Comparison of ENCODE assay signal across 9 cellular contexts in the genomic region with DNA sequence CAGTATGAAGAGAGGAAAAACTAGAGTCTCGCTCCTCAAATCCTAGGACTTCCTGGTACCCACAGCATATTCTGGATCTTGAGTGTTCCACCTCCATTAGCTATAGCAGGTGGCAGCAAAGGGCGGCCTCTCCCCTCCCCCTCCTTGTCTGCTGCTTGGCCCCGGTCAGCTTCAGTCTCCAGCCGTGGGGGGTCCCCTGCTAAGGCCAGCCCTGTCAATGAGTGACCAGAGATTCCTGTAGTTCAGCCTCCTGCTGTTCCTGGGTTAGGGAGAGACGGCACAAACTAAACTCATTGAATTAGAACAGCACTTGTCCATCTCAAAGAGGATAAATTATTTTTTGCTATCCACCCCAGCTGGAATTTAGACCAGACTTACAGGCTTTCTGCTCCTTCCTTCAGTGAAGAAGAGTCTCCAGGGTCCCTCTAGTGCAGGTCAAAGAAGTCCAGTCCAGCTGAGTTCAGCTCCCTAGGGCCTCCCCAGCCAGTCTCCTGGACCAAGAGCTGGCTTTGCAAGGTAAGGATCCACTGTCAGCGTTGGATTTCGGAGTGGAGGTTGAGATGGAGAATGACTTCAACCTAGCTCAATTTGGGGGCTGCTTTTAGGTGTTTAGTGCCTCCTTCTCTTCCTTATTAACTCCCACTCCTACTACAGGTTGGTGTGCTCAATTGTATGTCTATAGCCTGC. TPM values are rescaled to one million over a fixed set of nuclear protein-coding genes. Genes with fewer than 3 reads are reported as not detected.
DNase-seq lines count a peak whose midpoint lies in the region; ATAC-seq and FAIRE-seq lines count a peak whose summit lies in the region.
"Had no signal": no experiment of that assay in that cellular context is flagged by ENCODE, and none has a peak within 500 bp of the region (broad histone marks: within the 10 kb centered on the region; RNA-seq: fewer than 3 reads in every experiment).

No MANE protein-coding gene starts in this region.

- no peak for DNase-seq in CD4-positive, CD25-positive, alpha-beta regulatory T cell
- DNase-seq in left ventricle myocardium superior, result no peak
- peak; percentile 49 for DNase-seq in putamen (ENCODE audit: low spot score)
- DNase-seq in urothelium cell line (ENCODE audit: low spot score), result no peak
- DNase-seq in activated gamma-delta T cell (lab: John Stamatoyannopoulos, UW), result no peak
- DNase-seq: NK-92 treated with Interleukin-12 subunit alpha and Interleukin-12 subunit beta, amount 100 ng/mL, for 24 hours had no signal

- H3K27ac ChIP-seq in CD4-positive, CD25-positive, alpha-beta regulatory T cell (ENCODE audit: insufficient read depth, low read length, poor library complexity, severe bottlenecking), result peak overlapping the region; percentile 23

- H3K4me3 Mint-ChIP-seq in CD4-positive, CD25-positive, alpha-beta regulatory T cell, result peak overlapping the region; percentile 63 to 79 (median 73)
- H3K4me3 Mint-ChIP-seq in activated T-helper 17 cell treated with anti-CD3 and anti-CD28 coated beads, Interleukin-2, amount 50 U/mL, for 72 hours, result peak overlapping the region; percentile 90

- peaks cover 39% of the 10 kb centered on the region for H3K4me1 ChIP-seq in CD4-positive, CD25-positive, alpha-beta regulatory T cell (ENCODE audit: control insufficient read depth, insufficient read depth, low read length, poor library complexity, severe bottlenecking)

- intact Hi-C loops in left ventricle myocardium superior (cut with micrococcal nuclease), result no loop called here

- no peak for ATAC-seq in CD4-positive, CD25-positive, alpha-beta regulatory T cell (ENCODE audit: low read depth in 2 of 2)
- ATAC-seq in activated T-helper 17 cell treated with anti-CD3 and anti-CD28 coated beads, Interleukin-2, amount 50 U/mL, for 72 hours (replicated peaks), result no peak
- peak; percentile 2 for ATAC-seq in left ventricle myocardium superior
- no peak for ATAC-seq in HG03442 (IDR thresholded peaks at IDR 0.05; ENCODE audit: unreplicated experiment)
- no peak for ATAC-seq in GM19035 (IDR thresholded peaks at IDR 0.05; ENCODE audit: unreplicated experiment)

- no peaks in the 10 kb centered on the region for H3K9me3 ChIP-seq in CD4-positive, CD25-positive, alpha-beta regulatory T cell (ENCODE audit: control insufficient read depth in 2 of 2, low read length in 2 of 2)

- H3K36me3 Mint-ChIP-seq in CD4-positive, CD25-positive, alpha-beta regulatory T cell, result peaks cover 13% of the 10 kb centered on the region
- peaks cover 19% of the 10 kb centered on the region for H3K36me3 Mint-ChIP-seq in activated T-helper 17 cell treated with anti-CD3 and anti-CD28 coated beads, Interleukin-2, amount 50 U/mL, for 72 hours (ENCODE audit: low read depth)

- H3K4me3 ChIP-seq in CD4-positive, CD25-positive, alpha-beta regulatory T cell (ENCODE audit: low read depth, low read length), result no peak overlapping the region

- H3K4me1 Mint-ChIP-seq in CD4-positive, CD25-positive, alpha-beta regulatory T cell, result peaks cover 0 to 28% (median 12%) of the 10 kb centered on the region in 4 donors
- H3K4me1 Mint-ChIP-seq in activated T-helper 17 cell treated with anti-CD3 and anti-CD28 coated beads, Interleukin-2, amount 50 U/mL, for 72 hours, result peaks cover 20% of the 10 kb centered on the region

- H3K27me3 Mint-ChIP-seq in CD4-positive, CD25-positive, alpha-beta regulatory T cell, result peaks cover 22% of the 10 kb centered on the region
- H3K27me3 Mint-ChIP-seq in activated T-helper 17 cell treated with anti-CD3 and anti-CD28 coated beads, Interleukin-2, amount 50 U/mL, for 72 hours, result peaks cover 13% of the 10 kb centered on the region

- peaks cover 15% of the 10 kb centered on the region for H3K36me3 ChIP-seq in CD4-positive, CD25-positive, alpha-beta regulatory T cell (ENCODE audit: control insufficient read depth, insufficient read depth, low read length)

- peak overlapping the region in 2 of 3 donors; percentile 52 to 75 for H3K27ac Mint-ChIP-seq in CD4-positive, CD25-positive, alpha-beta regulatory T cell
- no peak overlapping the region for H3K27ac Mint-ChIP-seq in activated T-helper 17 cell treated with anti-CD3 and anti-CD28 coated beads, Interleukin-2, amount 50 U/mL, for 72 hours

- FAIRE-seq in urothelium cell line (lab: Jason Lieb, UNC), result no peak

- peaks cover 0 to 1% (median 0%) of the 10 kb centered on the region in 7 donors for H3K9me3 Mint-ChIP-seq in CD4-positive, CD25-positive, alpha-beta regulatory T cell
- no peaks in the 10 kb centered on the region for H3K9me3 Mint-ChIP-seq in activated T-helper 17 cell treated with anti-CD3 and anti-CD28 coated beads, Interleukin-2, amount 50 U/mL, for 72 hours

- no peaks in the 10 kb centered on the region for H3K27me3 ChIP-seq in CD4-positive, CD25-positive, alpha-beta regulatory T cell (ENCODE audit: control insufficient read depth, insufficient read depth, low read length)

RNA-seq across cellular contexts. Expression of gene PHLDB1, which starts 1.1 kb away (rescaled TPM):
- total RNA-seq in CD4-positive, CD25-positive, alpha-beta regulatory T cell, result 1.2 TPM
- under 1 TPM in 3 of 4 donors, not detected in 1; 0.16 to 0.70 (median 0.41) TPM for polyA plus RNA-seq in CD4-positive, CD25-positive, alpha-beta regulatory T cell
- 1 to 10 TPM; 2.2 to 4.7 TPM for total RNA-seq in activated T-helper 17 cell treated with anti-CD3 and anti-CD28 coated beads, Interleukin-2, amount 50 U/mL, for 72 hours
- total RNA-seq in left ventricle myocardium superior, result 97.7 TPM

RNA-seq across cellular contexts. Expression of gene ARCN1, which starts 34.1 kb away (rescaled TPM):
- total RNA-seq in CD4-positive, CD25-positive, alpha-beta regulatory T cell, result 76.6 TPM
- polyA plus RNA-seq in CD4-positive, CD25-positive, alpha-beta regulatory T cell, result 100 to 1,000 TPM; 131 to 169 (median 153) TPM
- 100 to 1,000 TPM; 143 to 155 TPM for total RNA-seq in activated T-helper 17 cell treated with anti-CD3 and anti-CD28 coated beads, Interleukin-2, amount 50 U/mL, for 72 hours
- total RNA-seq in left ventricle myocardium superior, result 97.1 TPM

RNA-seq across cellular contexts. Expression of gene IFT46, which starts 40.6 kb away (rescaled TPM):
- total RNA-seq in CD4-positive, CD25-positive, alpha-beta regulatory T cell, result 3.7 TPM
- polyA plus RNA-seq in CD4-positive, CD25-positive, alpha-beta regulatory T cell, result 1 to 10 TPM; 4.0 to 8.5 (median 6.6) TPM
- total RNA-seq in activated T-helper 17 cell treated with anti-CD3 and anti-CD28 coated beads, Interleukin-2, amount 50 U/mL, for 72 hours, result 1 to 10 TPM; 7.0 to 7.5 TPM
- total RNA-seq in left ventricle myocardium superior, result 22.4 TPM

Comparison
In these comparisons a context has a peak if more than half of its experiments do, and no peak if none do; other contexts are left out.
1. RNA of gene PHLDB1, which starts 1.1 kb away (total RNA-seq): 97.7 TPM in left ventricle myocardium superior (single experiment); 2.2 to 4.7 TPM in activated T-helper 17 cell treated with anti-CD3 and anti-CD28 coated beads, Interleukin-2, amount 50 U/mL, for 72 hours and 1.2 TPM in CD4-positive, CD25-positive, alpha-beta regulatory T cell (single experiment); every median in the first group is over 10 times any median in the second.